In the genomic region with DNA sequence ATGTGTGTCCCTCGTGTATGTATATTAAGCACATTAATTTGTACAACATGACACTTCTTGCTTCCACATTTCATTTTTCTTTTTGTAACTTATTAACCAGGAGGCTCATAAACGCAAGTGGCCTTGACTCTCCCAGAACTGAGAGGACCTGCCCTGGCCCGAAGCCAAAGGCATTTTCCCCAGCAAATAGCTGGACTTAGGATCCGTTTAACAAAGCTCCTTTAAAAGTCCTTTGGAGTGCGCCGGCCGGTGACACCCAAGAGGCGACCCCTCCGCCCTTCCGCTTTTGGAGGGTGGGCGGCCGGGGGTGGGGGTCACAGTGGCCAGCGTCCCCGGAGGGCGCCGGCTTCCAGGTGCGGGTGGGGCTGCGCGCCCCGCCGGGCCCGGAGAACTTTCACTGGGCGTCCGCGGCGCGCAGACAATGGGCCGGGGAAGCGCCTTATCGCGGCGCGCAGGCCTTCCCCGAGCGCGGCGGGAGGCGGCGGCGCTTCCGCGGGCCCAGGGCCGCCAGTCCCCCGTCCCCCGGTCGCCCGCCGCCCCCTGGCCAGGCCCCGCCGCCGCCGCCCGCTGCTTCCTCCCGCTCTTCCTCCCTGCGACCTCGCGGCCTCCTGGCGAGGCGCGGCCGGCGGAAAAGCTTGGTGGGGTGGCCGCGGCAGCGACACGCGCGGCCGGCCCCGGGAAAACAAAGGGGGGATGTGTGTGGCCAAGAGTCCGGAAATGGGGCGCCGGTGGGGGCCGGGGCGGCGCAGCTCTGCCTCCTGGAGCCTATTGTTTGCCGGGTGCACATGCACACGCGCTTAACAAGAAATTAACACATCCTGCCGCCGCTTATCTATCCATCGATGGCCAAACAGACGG, we compare ENCODE assay signal across 1 cellular context.
TF ChIP-seq lines count a peak whose summit lies in the region.

No MANE protein-coding gene starts in this region.

TF ChIP-seq in K562, 482 proteins besides CTCF, POLR2A, EP300 and RAD21 (continued from another document):
- TF ChIP-seq UBTF (IDR thresholded peaks at IDR 0.05; ENCODE audit: borderline replicate concordance in 1 of 2, low read depth in 2 of 2, low read length in 2 of 2): peak; percentile 91 to 92; a peak in 2 of 4 replicates
- no peak for TF ChIP-seq ZNF766 (CRISPR knock-in tag; conservative IDR thresholded peaks at IDR 0.05)
- peak in 1 of 2 experiments; percentile 36; a peak in 1 of 4 replicates for TF ChIP-seq HDAC1 (IDR thresholded peaks at IDR 0.05)
- no peak; the same call in 1 of the 2 replicates for TF ChIP-seq KLF16 (IDR thresholded peaks at IDR 0.05)
- TF ChIP-seq HNRNPH1 (optimal IDR thresholded peaks at IDR 0.05; ENCODE audit: low read depth, low read length): no peak
- no peak for TF ChIP-seq HNRNPLL (IDR thresholded peaks at IDR 0.05; ENCODE audit: low read depth, low read length, poor library complexity, severe bottlenecking)
- no peak for TF ChIP-seq ZNF146 (CRISPR knock-in tag; IDR thresholded peaks at IDR 0.05; ENCODE audit: unreplicated experiment)
- no peak for TF ChIP-seq NR2C2 (CRISPR knock-in tag; IDR thresholded peaks at IDR 0.05)
- TF ChIP-seq NR2C2 (tag; IDR thresholded peaks at IDR 0.05): peak; percentile 80
- peak; percentile 98 for TF ChIP-seq ZBTB7A (IDR thresholded peaks at IDR 0.05; ENCODE audit: borderline replicate concordance, control insufficient read depth, low read depth, low read length)
- TF ChIP-seq TCF3 (CRISPR knock-in tag; IDR thresholded peaks at IDR 0.05): peak; percentile 73
- TF ChIP-seq, protein P1, sequence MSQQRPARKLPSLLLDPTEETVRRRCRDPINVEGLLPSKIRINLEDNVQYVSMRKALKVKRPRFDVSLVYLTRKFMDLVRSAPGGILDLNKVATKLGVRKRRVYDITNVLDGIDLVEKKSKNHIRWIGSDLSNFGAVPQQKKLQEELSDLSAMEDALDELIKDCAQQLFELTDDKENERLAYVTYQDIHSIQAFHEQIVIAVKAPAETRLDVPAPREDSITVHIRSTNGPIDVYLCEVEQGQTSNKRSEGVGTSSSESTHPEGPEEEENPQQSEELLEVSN (IDR thresholded peaks at IDR 0.05; ENCODE audit: borderline replicate concordance in 1 of 2, extremely low read depth in 1 of 2, insufficient read depth in 1 of 2, insufficient read length in 1 of 2, low read depth in 1 of 2, low read length in 1 of 2, poor library complexity in 1 of 2, severe bottlenecking in 1 of 2): peak; percentile 81 to 97
- peak; percentile 32 for TF ChIP-seq CTCFL (IDR thresholded peaks at IDR 0.05; ENCODE audit: borderline replicate concordance, insufficient read depth, low read depth, low read length, poor library complexity, severe bottlenecking)
- TF ChIP-seq HDAC2 (IDR thresholded peaks at IDR 0.05): peak; percentile 23
- peak; percentile 68; the same call in 1 of the 2 replicates for TF ChIP-seq THAP12 (CRISPR knock-in tag; IDR thresholded peaks at IDR 0.05)
- peak; percentile 66 to 72 for TF ChIP-seq NRF1 (conservative IDR thresholded peaks at IDR 0.05 in 1 of 2, IDR thresholded peaks at IDR 0.05 in 1 of 2)
- no peak for TF ChIP-seq MLX (CRISPR knock-in tag; conservative IDR thresholded peaks at IDR 0.05)
- TF ChIP-seq ZNF717 (CRISPR knock-in tag; IDR thresholded peaks at IDR 0.05): no peak
